In the genomic region with DNA sequence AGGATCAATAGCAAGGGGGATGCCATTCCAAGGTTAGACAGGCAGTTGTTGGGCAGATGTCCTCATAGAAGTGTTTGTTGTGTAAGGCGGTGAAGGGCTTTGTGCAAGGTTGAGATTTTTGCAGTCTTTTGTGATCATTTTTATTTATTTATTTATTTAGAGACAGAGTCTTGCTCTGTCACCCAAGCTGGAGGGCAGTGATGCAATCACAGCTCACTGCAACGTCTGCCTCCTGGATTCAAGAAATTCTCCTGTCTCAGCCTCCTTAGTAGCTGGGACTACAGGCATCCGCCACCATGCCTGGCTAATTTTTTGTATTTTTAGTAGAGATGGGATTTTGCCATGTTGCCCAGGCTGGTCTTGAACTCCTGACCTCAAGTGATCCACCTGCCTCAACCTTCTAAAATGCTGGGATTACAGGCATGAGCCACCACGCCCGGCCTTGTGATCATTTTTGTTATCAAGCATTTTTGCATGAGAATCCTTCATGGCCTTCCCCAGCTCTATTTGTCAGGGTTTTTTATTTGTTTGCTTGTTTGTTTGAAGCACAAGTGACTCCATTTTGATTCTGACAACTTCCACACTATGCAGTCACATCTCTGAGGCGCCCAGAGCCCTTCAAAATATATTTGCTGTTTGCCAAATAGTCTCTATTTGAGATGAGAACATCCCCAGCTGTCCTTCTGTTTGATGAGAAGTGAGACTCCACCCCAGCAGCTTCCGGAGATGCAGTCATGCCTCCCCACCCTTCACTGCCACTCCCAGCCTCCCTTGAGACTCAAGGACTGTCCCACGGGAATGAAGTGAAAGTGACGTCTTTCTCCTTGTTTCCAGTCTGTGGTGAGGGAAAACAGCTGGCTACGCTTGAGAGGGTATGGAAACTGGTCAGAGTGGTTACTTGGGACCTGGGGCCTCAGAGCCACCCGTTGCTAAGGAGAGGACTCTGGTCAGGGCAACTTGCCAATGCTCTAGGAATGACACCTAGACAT, we compare ENCODE assay signal across 8 cellular contexts. TPM values are rescaled to one million over a fixed set of nuclear protein-coding genes. Genes with fewer than 3 reads are reported as not detected.
A peak's percentile ranks its signal among the peaks of the same experiment; 100 is the strongest.
DNase-seq lines count a peak whose midpoint lies in the region; ATAC-seq and TF ChIP-seq lines count a peak whose summit lies in the region.

No MANE protein-coding gene starts in this region.

- no peak overlapping the region for H2AK5ac ChIP-seq in mesenchymal stem cell (ENCODE audit: low read length, severe bottlenecking)

- no peak overlapping the region for H4K8ac ChIP-seq in mesenchymal stem cell (ENCODE audit: low read length)

- no peak overlapping the region for H2BK5ac ChIP-seq in mesenchymal stem cell (ENCODE audit: low read depth, low read length, poor library complexity, severe bottlenecking)

- no peak for TF ChIP-seq CTCF in ascending aorta (IDR thresholded peaks at IDR 0.05)

- no peak overlapping the region for H4K91ac ChIP-seq in mesenchymal stem cell (ENCODE audit: low read length)

- H3K27me3 ChIP-seq in ascending aorta: no peaks in the 10 kb centered on the region
- H3K27me3 ChIP-seq in mesenchymal stem cell (ENCODE audit: control insufficient read depth in 1 of 2, insufficient read depth in 1 of 2, low read length in 2 of 2): no peaks in the 10 kb centered on the region

- no peak overlapping the region for H3K4ac ChIP-seq in mesenchymal stem cell (ENCODE audit: low read depth in 1 of 2, low read length in 2 of 2)

- peak; percentile 70 for ATAC-seq in GM21576 (IDR thresholded peaks at IDR 0.05; ENCODE audit: unreplicated experiment)

- H3K9ac ChIP-seq in mesenchymal stem cell (ENCODE audit: low read length): peak overlapping the region; percentile 24

- H3K36me3 ChIP-seq in ascending aorta: peaks cover 24 to 30% of the 10 kb centered on the region in 2 donors
- H3K36me3 ChIP-seq in mesenchymal stem cell (ENCODE audit: control insufficient read depth in 1 of 2, insufficient read depth in 2 of 2, low read depth in 1 of 2, low read length in 2 of 2): peaks cover 14 to 27% of the 10 kb centered on the region in 2 experiments

- H2AFZ ChIP-seq in mesenchymal stem cell (ENCODE audit: low read depth, low read length): no peak overlapping the region

- H3K4me3 ChIP-seq in ascending aorta: no peak overlapping the region
- H3K4me3 ChIP-seq in mesenchymal stem cell (ENCODE audit: insufficient read depth in 1 of 2, low read depth in 1 of 2, low read length in 2 of 2): no peak overlapping the region

- H3K4me1 ChIP-seq in ascending aorta (peaks cover 0 to 7% of the 10 kb centered on the region in 2 donors), mesenchymal stem cell (ENCODE audit: control insufficient read depth, insufficient read depth, low read depth, low read length) (peaks cover 5% of the 10 kb centered on the region)

- no peak overlapping the region for H2BK12ac ChIP-seq in mesenchymal stem cell (ENCODE audit: low read length in 2 of 2)

- DNase-seq in Daoy (ENCODE audit: low read depth): peak; percentile 89
- DNase-seq in NAMALWA (ENCODE audit: low spot score): peak; percentile 84
- DNase-seq in ascending aorta (ENCODE audit: low spot score in 2 of 2): peak in 1 of 2 donors; percentile 70
- peak; percentile 92 for DNase-seq in mesenchymal stem cell
- no peak for DNase-seq in ACHN
- no peak for DNase-seq in DMS114 treated with DMSO at 0.1 percent for 48 hours (lab: John Stamatoyannopoulos, UW; ENCODE audit: unreplicated experiment)
- DNase-seq in activated naive CD4-positive, alpha-beta T cell treated with anti-CD3 and anti-CD28 coated beads, Interleukin-2, amount 50 U/mL, for 16 hours: no peak

- no peak overlapping the region for H3K14ac ChIP-seq in mesenchymal stem cell (ENCODE audit: low read length in 2 of 2)

- no peak overlapping the region for H3K23ac ChIP-seq in mesenchymal stem cell (ENCODE audit: low read length in 2 of 2)

- intact Hi-C loops in ascending aorta (cut with DNase I): loop anchor here (5.0 kb wide), 1 partner anchor 174 kb away; the partner anchor contains the start of gene IL10RB

- H3K18ac ChIP-seq in mesenchymal stem cell (ENCODE audit: low read depth in 1 of 2, low read length in 2 of 2): no peak overlapping the region

- in situ Hi-C loops in ACHN (cut with HindIII; ENCODE audit: low pct_ligation_motif_present, low pct_unique_long_range_greater_than_20kb, low sequenced_read_pairs): no loop called here

- WGBS in mesenchymal stem cell: 79% methylated on average over 9 of the region's 11 CpGs

- H3K4me2 ChIP-seq in mesenchymal stem cell (ENCODE audit: low read length, poor library complexity, severe bottlenecking): no peak overlapping the region

- H3K9me3 ChIP-seq in ascending aorta (no peaks in the 10 kb centered on the region), mesenchymal stem cell (ENCODE audit: control insufficient read depth, low read length) (no peaks in the 10 kb centered on the region)

- H3K79me1 ChIP-seq in mesenchymal stem cell (replicated peaks; ENCODE audit: low read length, poor library complexity, severe bottlenecking): peaks cover 5% of the 10 kb centered on the region

- H2BK120ac ChIP-seq in mesenchymal stem cell (ENCODE audit: low read depth, low read length): no peak overlapping the region

- peak overlapping the region; percentile 14 to 37 for H3K27ac ChIP-seq in ascending aorta
- peak overlapping the region; percentile 5 for H3K27ac ChIP-seq in mesenchymal stem cell (ENCODE audit: low read length, poor library complexity, severe bottlenecking)

- no peak overlapping the region for H2BK15ac ChIP-seq in mesenchymal stem cell (ENCODE audit: low read depth, poor library complexity, severe bottlenecking)

RNA-seq across cellular contexts. Expression of gene TMEM50B, which starts 38.0 kb away (rescaled TPM):
- total RNA-seq in Daoy (2014; rRNA removed; shearing (Covaris generic)): 34.9 and 39.4 TPM in 2 replicates
- 24.9 TPM for total RNA-seq in ascending aorta
- 22.9 TPM for polyA plus RNA-seq in mesenchymal stem cell (2013, experiment 1 of 2)
- polyA plus RNA-seq in mesenchymal stem cell (2013, experiment 2 of 2): 24.7 TPM

RNA-seq across cellular contexts. Expression of gene IFNGR2, which starts 38.6 kb away (rescaled TPM):
- total RNA-seq in Daoy (2014; rRNA removed; shearing (Covaris generic)): 99.0 and 108 TPM in 2 replicates
- total RNA-seq in ascending aorta: 46.4 TPM
- polyA plus RNA-seq in mesenchymal stem cell (2013, experiment 1 of 2): 62.7 TPM
- 59.5 TPM for polyA plus RNA-seq in mesenchymal stem cell (2013, experiment 2 of 2)

RNA-seq across cellular contexts. Expression of gene DNAJC28, which starts 49.7 kb away (rescaled TPM):
- 0.80 and 2.6 TPM in 2 replicates for total RNA-seq in Daoy (2014; rRNA removed; shearing (Covaris generic))
- 1.5 TPM for total RNA-seq in ascending aorta
- polyA plus RNA-seq in mesenchymal stem cell (2013, experiment 1 of 2): 1.9 TPM
- 2.1 TPM for polyA plus RNA-seq in mesenchymal stem cell (2013, experiment 2 of 2)

Comparison
In these comparisons a context has a peak if more than half of its experiments do, and no peak if none do; other contexts are left out.
1. DNase-seq: peak in Daoy (single experiment), NAMALWA (single experiment) and mesenchymal stem cell (single experiment); none in ACHN (single experiment), DMS114 treated with DMSO at 0.1 percent for 48 hours (single experiment) and activated naive CD4-positive, alpha-beta T cell treated with anti-CD3 and anti-CD28 coated beads, Interleukin-2, amount 50 U/mL, for 16 hours (single experiment).